Comparison of ENCODE assay signal across 8 cellular contexts in genomic region chr10:103470755-103471653, GRCh38. TPM values are rescaled to one million over a fixed set of nuclear protein-coding genes. Genes with fewer than 3 reads are reported as not detected.
DNase-seq lines count a peak whose midpoint lies in the region; ATAC-seq, FAIRE-seq and TF ChIP-seq lines count a peak whose summit lies in the region.

No MANE protein-coding gene starts in this region.

- no peak for TF ChIP-seq EP300 in H1 (IDR thresholded peaks at IDR 0.05; ENCODE audit: borderline replicate concordance in 1 of 2, low read depth in 2 of 2, low read length in 2 of 2)

- ATAC-seq in GM21390 (IDR thresholded peaks at IDR 0.05; ENCODE audit: unreplicated experiment) (peak; percentile 80), HG03575 (IDR thresholded peaks at IDR 0.05; ENCODE audit: extremely low read depth, insufficient number of reproducible peaks, low FRiP score, unreplicated experiment) (peak; percentile 47)

- H3K14ac ChIP-seq in H1 (ENCODE audit: insufficient read length) = no peak overlapping the region

- H2BK120ac ChIP-seq in H1 (replicated peaks; ENCODE audit: low read depth, low read length) = no peak overlapping the region

- H3K27me3 Mint-ChIP-seq in CD8-positive, alpha-beta memory T cell = no peaks in the 10 kb centered on the region

- peak overlapping the region; percentile 37 for H3K4me3 ChIP-seq in CD8-positive, alpha-beta memory T cell (ENCODE audit: low read length)
- H3K4me3 ChIP-seq in H1 (ENCODE audit: extremely low read depth in 1 of 4, insufficient read depth in 2 of 4, low read depth in 3 of 4, low read length in 4 of 4) = no peak overlapping the region

- no peak for TF ChIP-seq RAD21 in H1 (IDR thresholded peaks at IDR 0.05 in 1 of 2, conservative IDR thresholded peaks at IDR 0.05 in 1 of 2; ENCODE audit: low read depth in 2 of 2, low read length in 2 of 2)

- 75% methylated on average over 14 of the region's 14 CpGs; no CpG with 5 or more reads in 1 of the 2 experiments for WGBS in H1 (ENCODE audit: extremely low coverage in 1 of 2, insufficient coverage in 1 of 2, insufficient read length in 1 of 2, insufficient replicate concordance in 2 of 2, low coverage in 1 of 2, low lambda C conversion rate in 2 of 2, missing lambda C conversion rate in 1 of 2), 2 experiments

- H3K79me1 ChIP-seq in H1 (ENCODE audit: low read depth, low read length) = no peaks in the 10 kb centered on the region

- H3K4me2 ChIP-seq in H1 (ENCODE audit: insufficient read depth in 1 of 2, low read depth in 2 of 2, low read length in 2 of 2) = no peak overlapping the region

- peak overlapping the region; percentile 74 for H2AFZ ChIP-seq in H1 (ENCODE audit: low read length)

- peaks cover 31% of the 10 kb centered on the region for H3K4me1 ChIP-seq in CD8-positive, alpha-beta memory T cell (ENCODE audit: insufficient read depth, low read length)
- H3K4me1 ChIP-seq in H1 (replicated peaks in 1 of 4; ENCODE audit: control insufficient read depth in 3 of 4, insufficient read depth in 4 of 4, low read length in 3 of 4) = peaks cover 0 to 11% (median 2%) of the 10 kb centered on the region in 4 experiments; a peak in 2 of 7 replicates

- no peak overlapping the region for H2BK20ac ChIP-seq in H1 (ENCODE audit: low read length)

- H4K91ac ChIP-seq in H1 (replicated peaks; ENCODE audit: insufficient read length, low read length) = no peak overlapping the region

- H4K8ac ChIP-seq in H1 (ENCODE audit: extremely low read depth, insufficient read depth, low read length) = no peak overlapping the region

- H2BK12ac ChIP-seq in H1 (ENCODE audit: low read depth, low read length) = peak overlapping the region; percentile 68; the same call in 1 of the 2 replicates

- no peaks in the 10 kb centered on the region for H3K79me2 ChIP-seq in H1 (ENCODE audit: control insufficient read depth in 1 of 2, insufficient read depth in 2 of 2, low read length in 2 of 2)

- no peak for FAIRE-seq in H1 (lab: Jason Lieb, UNC)

- H3K27me3 ChIP-seq in CD8-positive, alpha-beta memory T cell (ENCODE audit: insufficient read depth, low read length, poor library complexity, severe bottlenecking) = no peaks in the 10 kb centered on the region
- H3K27me3 ChIP-seq in H1 (replicated peaks in 1 of 4; ENCODE audit: control insufficient read depth in 3 of 4, extremely low read depth in 1 of 4, insufficient read depth in 3 of 4, low read length in 3 of 4) = no peaks in the 10 kb centered on the region

- H3K36me3 ChIP-seq in CD8-positive, alpha-beta memory T cell (ENCODE audit: insufficient read depth, low read length) = no peaks in the 10 kb centered on the region
- no peaks in the 10 kb centered on the region for H3K36me3 ChIP-seq in H1 (ENCODE audit: control insufficient read depth in 2 of 4, insufficient read depth in 4 of 4, low read length in 3 of 4)

- peak; percentile 50 to 91 (median 65) for DNase-seq in CD8-positive, alpha-beta memory T cell
- DNase-seq in activated CD4-positive, CD25-positive, alpha-beta regulatory T cell (lab: John Stamatoyannopoulos, UW) = peak in 3 of 4 experiments; percentile 33 to 61 (median 55)
- DNase-seq in H1 (ENCODE audit: low read depth in 1 of 2, low spot score in 2 of 2) (no peak), NCI-H510A treated with DMSO at 0.1 percent for 48 hours (lab: John Stamatoyannopoulos, UW) (no peak), midbrain (lab: John Stamatoyannopoulos, UW) (no peak)
- peak; percentile 36 to 50 for DNase-seq in stimulated activated CD4-positive, alpha-beta T cell treated with anti-CD3 and anti-CD28 coated beads, Interleukin-4, amount 100 ng/mL, for 4 hours

- no peaks in the 10 kb centered on the region for H3K9me3 ChIP-seq in CD8-positive, alpha-beta memory T cell (ENCODE audit: low read length)
- no peaks in the 10 kb centered on the region for H3K9me3 ChIP-seq in H1 (ENCODE audit: insufficient read depth in 2 of 2, low read depth in 1 of 2, low read length in 1 of 2)

- no peaks in the 10 kb centered on the region for H3K9me3 Mint-ChIP-seq in CD8-positive, alpha-beta memory T cell

- CTCF ChIA-PET in CD8-positive, alpha-beta memory T cell (lab: Charles Lee) = interaction anchor here (1.1 to 3.0 kb wide), 5 partner anchors 10 to 54 kb away, joined by 3 to 15 read pairs (median 9); partner anchors contain the start of gene CALHM2
- CTCF ChIA-PET in H1 (lab: Charles Lee; ENCODE audit: partially characterized antibody) = interaction anchor here (0.8 to 9.0 kb wide), 6 partner anchors 9 to 93 kb away, joined by 3 to 71 read pairs (median 3); partner anchors contain the start of gene CALHM2

- peak overlapping the region; percentile 78 to 98 (median 94) for H3K27ac Mint-ChIP-seq in CD8-positive, alpha-beta memory T cell

- H3K23me2 ChIP-seq in H1 (ENCODE audit: low read depth, low read length) = peaks cover 4% of the 10 kb centered on the region; the same call in 1 of the 2 replicates

- H4K20me1 ChIP-seq in H1 (replicated peaks in 1 of 2; ENCODE audit: control insufficient read depth in 1 of 2, insufficient read depth in 2 of 2, low read length in 2 of 2) = no peaks in the 10 kb centered on the region

- no peak overlapping the region for H3K56ac ChIP-seq in H1 (replicated peaks; ENCODE audit: insufficient read length, low read depth, low read length)

- H2BK15ac ChIP-seq in H1 (ENCODE audit: low read length) = no peak overlapping the region

- no peak overlapping the region for H3K4ac ChIP-seq in H1 (replicated peaks; ENCODE audit: insufficient read length, low read depth, low read length)

- peak overlapping the region; percentile 7 to 88 (median 80) for H3K4me3 Mint-ChIP-seq in CD8-positive, alpha-beta memory T cell

- H3K18ac ChIP-seq in H1 (ENCODE audit: extremely low read depth, low read length) = peak overlapping the region; percentile 27; the same call in 1 of the 2 replicates

- H3K27ac ChIP-seq in CD8-positive, alpha-beta memory T cell (ENCODE audit: low read depth, low read length) = peak overlapping the region; percentile 36
- H3K27ac ChIP-seq in H1 (ENCODE audit: low read depth, low read length) = no peak overlapping the region

- no peak overlapping the region for H2AK5ac ChIP-seq in H1 (ENCODE audit: low read depth, low read length)

- H4K5ac ChIP-seq in H1 (ENCODE audit: insufficient read length, low read depth, low read length) = no peak overlapping the region

- H3K4me1 Mint-ChIP-seq in CD8-positive, alpha-beta memory T cell = peaks cover 45 to 73% (median 55%) of the 10 kb centered on the region in 3 donors

- POLR2A ChIA-PET in CD8-positive, alpha-beta memory T cell (lab: Charles Lee) = interaction anchor here (4.5 kb wide), 1 partner anchor 20 kb away, joined by 25 read pairs; the partner anchor contains the start of gene CALHM2
- POLR2A ChIA-PET in H1 (lab: Charles Lee; ENCODE audit: partially characterized antibody) = interaction anchor here (0.9 to 1.6 kb wide), 3 partner anchors 12 to 18 kb away, joined by 3 to 4 read pairs (median 3); partner anchors contain the start of gene CALHM1

- H3K36me3 Mint-ChIP-seq in CD8-positive, alpha-beta memory T cell = peaks cover 0 to 2% (median 0%) of the 10 kb centered on the region in 3 donors

- no peak overlapping the region for H3K9ac ChIP-seq in H1 (replicated peaks in 1 of 4; ENCODE audit: extremely low read depth in 1 of 4, low read depth in 3 of 4, low read length in 3 of 4)

- no peak overlapping the region for H3K23ac ChIP-seq in H1 (ENCODE audit: insufficient read length)

- no peak for TF ChIP-seq CTCF in H1 (IDR thresholded peaks at IDR 0.05; ENCODE audit: control extremely low read depth in 1 of 3, insufficient read depth in 1 of 3, low read depth in 1 of 3, low read length in 3 of 3)

- no peak overlapping the region; the same call in 1 of the 2 replicates for H2BK5ac ChIP-seq in H1 (ENCODE audit: low read depth, low read length)

- no peak for TF ChIP-seq POLR2A in H1 (IDR thresholded peaks at IDR 0.05; ENCODE audit: control extremely low read depth in 1 of 2, low read depth in 2 of 2, low read length in 2 of 2)

RNA-seq across cellular contexts. Expression of gene CALHM3, which starts 8.0 kb away (rescaled TPM):
- total RNA-seq in CD8-positive, alpha-beta memory T cell = not detected
- polyA plus RNA-seq in CD8-positive, alpha-beta memory T cell = not detected
- total RNA-seq in H1 (2021; fragmentation: NEBNext Ultra II Directional; extraction: Animal tissue kit (Norgen Biotek cat#: 25700)) = 0.17 TPM in 1 of 2 replicates, not detected in the other
- polyA plus RNA-seq in H1 (2011; rRNA removed) = 0.42 and 0.60 TPM in 2 replicates
- polyA plus RNA-seq in H1 (2011; cell fraction: cytosol; rRNA removed) = 0.58 TPM
- 0.23 TPM for polyA plus RNA-seq in H1 (2011; cell fraction: nucleus; rRNA removed)
- 0.21 to 0.32 TPM (median 0.25 TPM) in 3 of 4 replicates, not detected in the other for polyA plus RNA-seq in H1 (2012, experiment 1 of 2)
- polyA plus RNA-seq in H1 (2012, experiment 2 of 2) = not detected
- polyA plus RNA-seq in H1 (2013, experiment 1 of 2) = 0.34 TPM
- 0.28 TPM for polyA plus RNA-seq in H1 (2013, experiment 2 of 2)
- polyA minus RNA-seq in H1 (2011; rRNA and poly(A)+ RNA removed) = 0.29 TPM in 1 of 2 replicates, not detected in the other
- not detected for polyA minus RNA-seq in H1 (2011; cell fraction: cytosol; rRNA and poly(A)+ RNA removed)
- polyA minus RNA-seq in H1 (2011; cell fraction: nucleus; rRNA and poly(A)+ RNA removed) = not detected

RNA-seq across cellular contexts. Expression of gene CALHM1, which starts 12.3 kb away (rescaled TPM):
- not detected for total RNA-seq in CD8-positive, alpha-beta memory T cell
- not detected for polyA plus RNA-seq in CD8-positive, alpha-beta memory T cell
- total RNA-seq in H1 (2021; fragmentation: NEBNext Ultra II Directional; extraction: Animal tissue kit (Norgen Biotek cat#: 25700)) = 0.34 TPM in 1 of 2 replicates, not detected in the other
- 0.29 and 0.49 TPM in 2 replicates for polyA plus RNA-seq in H1 (2011; rRNA removed)
- 0.43 TPM for polyA plus RNA-seq in H1 (2011; cell fraction: cytosol; rRNA removed)
- 0.46 TPM for polyA plus RNA-seq in H1 (2011; cell fraction: nucleus; rRNA removed)
- polyA plus RNA-seq in H1 (2012, experiment 1 of 2) = 0.18 to 0.40 TPM (median 0.36 TPM) in 4 replicates
- 0.21 TPM for polyA plus RNA-seq in H1 (2012, experiment 2 of 2)
- 0.26 TPM for polyA plus RNA-seq in H1 (2013, experiment 1 of 2)
- polyA plus RNA-seq in H1 (2013, experiment 2 of 2) = 0.37 TPM
- 0.25 and 0.37 TPM in 2 replicates for polyA minus RNA-seq in H1 (2011; rRNA and poly(A)+ RNA removed)
- not detected for polyA minus RNA-seq in H1 (2011; cell fraction: cytosol; rRNA and poly(A)+ RNA removed)
- 1.4 TPM for polyA minus RNA-seq in H1 (2011; cell fraction: nucleus; rRNA and poly(A)+ RNA removed)

RNA-seq across cellular contexts. Expression of gene CALHM2, which starts 18.8 kb away (rescaled TPM):
- total RNA-seq in CD8-positive, alpha-beta memory T cell = 10 to 100 TPM; 20.4 to 22.2 TPM
- polyA plus RNA-seq in CD8-positive, alpha-beta memory T cell = 92.7 TPM
- total RNA-seq in H1 (2021; fragmentation: NEBNext Ultra II Directional; extraction: Animal tissue kit (Norgen Biotek cat#: 25700)) = 1.2 and 1.9 TPM in 2 replicates
- 2.4 and 2.5 TPM in 2 replicates for polyA plus RNA-seq in H1 (2011; rRNA removed)
- polyA plus RNA-seq in H1 (2011; cell fraction: cytosol; rRNA removed) = 2.3 TPM
- 3.2 TPM for polyA plus RNA-seq in H1 (2011; cell fraction: nucleus; rRNA removed)
- polyA plus RNA-seq in H1 (2012, experiment 1 of 2) = 3.0 to 5.8 TPM (median 4.1 TPM) in 4 replicates
- polyA plus RNA-seq in H1 (2012, experiment 2 of 2) = 1.7 TPM
- 1.4 TPM for polyA plus RNA-seq in H1 (2013, experiment 1 of 2)
- polyA plus RNA-seq in H1 (2013, experiment 2 of 2) = 1.1 TPM
- 1.8 and 2.3 TPM in 2 replicates for polyA minus RNA-seq in H1 (2011; rRNA and poly(A)+ RNA removed)
- polyA minus RNA-seq in H1 (2011; cell fraction: cytosol; rRNA and poly(A)+ RNA removed) = 0.81 TPM
- polyA minus RNA-seq in H1 (2011; cell fraction: nucleus; rRNA and poly(A)+ RNA removed) = 4.2 TPM

RNA-seq across cellular contexts. Expression of gene NEURL1, which starts 22.5 kb away (rescaled TPM):
- total RNA-seq in CD8-positive, alpha-beta memory T cell = 1 to 10 TPM; 1.5 to 1.6 TPM
- 0.69 TPM for polyA plus RNA-seq in CD8-positive, alpha-beta memory T cell
- 0.58 and 0.73 TPM in 2 replicates for total RNA-seq in H1 (2021; fragmentation: NEBNext Ultra II Directional; extraction: Animal tissue kit (Norgen Biotek cat#: 25700))
- 0.52 and 0.54 TPM in 2 replicates for polyA plus RNA-seq in H1 (2011; rRNA removed)
- 0.63 TPM for polyA plus RNA-seq in H1 (2011; cell fraction: cytosol; rRNA removed)
- polyA plus RNA-seq in H1 (2011; cell fraction: nucleus; rRNA removed) = 1.5 TPM
- polyA plus RNA-seq in H1 (2012, experiment 1 of 2) = 0.19 to 0.70 TPM (median 0.36 TPM) in 4 replicates
- polyA plus RNA-seq in H1 (2012, experiment 2 of 2) = 0.28 TPM
- polyA plus RNA-seq in H1 (2013, experiment 1 of 2) = 0.61 TPM
- 0.39 TPM for polyA plus RNA-seq in H1 (2013, experiment 2 of 2)
- 0.09 and 0.15 TPM in 2 replicates for polyA minus RNA-seq in H1 (2011; rRNA and poly(A)+ RNA removed)
- not detected for polyA minus RNA-seq in H1 (2011; cell fraction: cytosol; rRNA and poly(A)+ RNA removed)
- polyA minus RNA-seq in H1 (2011; cell fraction: nucleus; rRNA and poly(A)+ RNA removed) = 0.80 TPM

Comparison
In these comparisons a context has a peak if more than half of its experiments do, and no peak if none do; other contexts are left out.
1. DNase-seq: peak in CD8-positive, alpha-beta memory T cell (5 of 5), activated CD4-positive, CD25-positive, alpha-beta regulatory T cell (3 of 4) and stimulated activated CD4-positive, alpha-beta T cell treated with anti-CD3 and anti-CD28 coated beads, Interleukin-4, amount 100 ng/mL, for 4 hours (2 of 2); none in H1 (0 of 2), NCI-H510A treated with DMSO at 0.1 percent for 48 hours (single experiment) and midbrain (single experiment).